In the genomic region with DNA sequence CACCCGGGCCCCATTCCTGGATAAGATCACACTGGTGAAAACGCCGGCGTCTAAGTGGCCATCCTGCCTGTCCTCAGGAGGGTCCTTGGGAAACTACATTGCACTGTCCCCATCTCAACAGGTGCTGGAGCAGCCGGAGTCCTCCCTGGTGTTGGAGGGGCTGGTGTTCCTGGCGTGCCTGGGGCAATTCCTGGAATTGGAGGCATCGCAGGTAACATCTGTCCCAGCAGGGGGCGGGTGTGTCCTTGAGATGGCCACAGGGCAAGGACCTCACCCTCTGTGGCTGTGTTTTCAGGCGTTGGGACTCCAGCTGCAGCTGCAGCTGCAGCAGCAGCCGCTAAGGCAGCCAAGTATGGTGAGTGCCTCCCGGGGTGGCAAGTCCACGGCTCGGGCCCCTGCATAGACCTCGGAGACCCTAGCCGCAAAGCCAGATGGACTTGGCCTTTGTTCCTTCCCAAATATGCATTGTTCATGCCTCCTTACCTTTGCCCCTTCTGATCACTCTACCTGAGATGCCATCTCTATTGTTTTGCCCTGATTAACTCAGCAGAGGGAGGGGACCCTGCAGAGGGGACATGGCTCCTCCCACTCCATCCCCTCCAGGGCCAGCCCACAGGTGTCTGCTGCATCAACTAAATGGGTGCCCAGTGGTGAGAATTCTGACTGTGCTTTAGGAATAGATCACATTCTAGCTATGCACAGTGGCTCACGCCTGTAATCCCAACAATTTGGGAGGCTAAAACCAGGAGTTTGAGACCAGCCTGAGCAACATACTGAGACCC, we compare ENCODE assay signal across 8 cellular contexts. TPM values are rescaled to one million over a fixed set of nuclear protein-coding genes. Genes with fewer than 3 reads are reported as not detected.
DNase-seq lines count a peak whose midpoint lies in the region; TF ChIP-seq lines count a peak whose summit lies in the region.

No MANE protein-coding gene starts in this region.

- H3K4me1 ChIP-seq in sigmoid colon: no peaks in the 10 kb centered on the region
- peaks cover 0 to 14% (median 0%) of the 10 kb centered on the region in 4 donors for H3K4me1 ChIP-seq in tibial nerve

- in situ Hi-C loops in SK-MEL-5 (cut with HindIII; ENCODE audit: low pct_unique_long_range_greater_than_20kb, low sequenced_read_pairs): no loop called here

- no peaks in the 10 kb centered on the region for H3K36me3 ChIP-seq in H7 (replicated peaks; ENCODE audit: control insufficient read depth, insufficient read depth, low read length)
- peaks cover 19 to 92% (median 60%) of the 10 kb centered on the region in 4 donors for H3K36me3 ChIP-seq in sigmoid colon
- peaks cover 0 to 100% (median 0%) of the 10 kb centered on the region in 3 donors for H3K36me3 ChIP-seq in tibial nerve

- intact Hi-C loops in sigmoid colon (cut with DNase I): no loop called here

- no peaks in the 10 kb centered on the region for H3K36me3 Mint-ChIP-seq in activated CD4-positive, alpha-beta T cell treated with anti-CD3 and anti-CD28 coated beads, Interleukin-2, amount 10 ng/mL, durations not matched to agents 7 days and 5 days (ENCODE audit: low read depth)

- H3K27me3 ChIP-seq in H7 (ENCODE audit: control insufficient read depth, insufficient read depth, low read length) (no peaks in the 10 kb centered on the region), sigmoid colon (no peaks in the 10 kb centered on the region), tibial nerve (no peaks in the 10 kb centered on the region)

- no peaks in the 10 kb centered on the region for H3K9me3 Mint-ChIP-seq in activated CD4-positive, alpha-beta T cell treated with anti-CD3 and anti-CD28 coated beads, Interleukin-2, amount 10 ng/mL, durations not matched to agents 7 days and 5 days

- WGBS in sigmoid colon, 2 donors: 27 to 63% methylated on average over 16 of the region's 16 CpGs
- WGBS in tibial nerve, 2 donors: 72 to 73% methylated on average over 10 to 11 of the region's 16 CpGs

- no peak for TF ChIP-seq EP300 in sigmoid colon (IDR thresholded peaks at IDR 0.05)
- TF ChIP-seq EP300 in tibial nerve (IDR thresholded peaks at IDR 0.05): no peak

- no peak overlapping the region for H3K27ac Mint-ChIP-seq in activated CD4-positive, alpha-beta T cell treated with anti-CD3 and anti-CD28 coated beads, Interleukin-2, amount 10 ng/mL, durations not matched to agents 7 days and 5 days

- DNase-seq in AG10803 (ENCODE audit: low read depth) (no peak), H7 (peak; percentile 90), SK-MEL-5 (ENCODE audit: low read depth, low spot score) (peak; percentile 52), islet precursor cell (peak; percentile 90), sigmoid colon (no peak), AG20443 (ENCODE audit: low spot score) (no peak), tibial nerve (ENCODE audit: low spot score in 2 of 2) (no peak)
- no peak for DNase-seq in activated CD4-positive, alpha-beta T cell treated with anti-CD3 and anti-CD28 coated beads, Interleukin-2, amount 10 ng/mL, durations not matched to agents 7 days and 5 days

- no peaks in the 10 kb centered on the region for H3K4me1 Mint-ChIP-seq in activated CD4-positive, alpha-beta T cell treated with anti-CD3 and anti-CD28 coated beads, Interleukin-2, amount 10 ng/mL, durations not matched to agents 7 days and 5 days

- H3K9me3 ChIP-seq in sigmoid colon (no peaks in the 10 kb centered on the region), tibial nerve (no peaks in the 10 kb centered on the region)

- H3K27me3 Mint-ChIP-seq in activated CD4-positive, alpha-beta T cell treated with anti-CD3 and anti-CD28 coated beads, Interleukin-2, amount 10 ng/mL, durations not matched to agents 7 days and 5 days: no peaks in the 10 kb centered on the region

- POLR2A ChIA-PET in activated CD4-positive, alpha-beta T cell treated with anti-CD3 and anti-CD28 coated beads, Interleukin-2, amount 10 ng/mL, durations not matched to agents 7 days and 5 days (lab: Charles Lee): no interaction called here

- CTCF ChIA-PET in activated CD4-positive, alpha-beta T cell treated with anti-CD3 and anti-CD28 coated beads, Interleukin-2, amount 10 ng/mL, durations not matched to agents 7 days and 5 days (lab: Charles Lee): no interaction called here

- H3K4me3 ChIP-seq in AG10803 (ENCODE audit: low read length) (no peak overlapping the region), H7 (ENCODE audit: insufficient read depth, low read depth, low read length) (no peak overlapping the region), sigmoid colon (no peak overlapping the region), tibial nerve (no peak overlapping the region)

- no peak overlapping the region for H3K4me3 Mint-ChIP-seq in activated CD4-positive, alpha-beta T cell treated with anti-CD3 and anti-CD28 coated beads, Interleukin-2, amount 10 ng/mL, durations not matched to agents 7 days and 5 days

- TF ChIP-seq POLR2A in sigmoid colon (IDR thresholded peaks at IDR 0.05) (no peak), tibial nerve (IDR thresholded peaks at IDR 0.05) (no peak)

- TF ChIP-seq CTCF in AG10803 (conservative IDR thresholded peaks at IDR 0.05; ENCODE audit: low read length): peak; percentile 38
- TF ChIP-seq CTCF in sigmoid colon (IDR thresholded peaks at IDR 0.05): no peak
- TF ChIP-seq CTCF in tibial nerve (IDR thresholded peaks at IDR 0.05): no peak

- peak overlapping the region in 1 of 4 donors; percentile 18 for H3K27ac ChIP-seq in sigmoid colon
- H3K27ac ChIP-seq in tibial nerve: no peak overlapping the region

RNA-seq across cellular contexts. Expression of gene ELN, which starts 23.8 kb away (rescaled TPM):
- total RNA-seq in H7 (2014; rRNA removed; shearing (Covaris generic)): 2.7 and 5.3 TPM in 2 replicates
- not detected in 2 replicates for total RNA-seq in SK-MEL-5 (2014; rRNA removed; shearing (Covaris generic))
- not detected in 2 replicates for polyA plus RNA-seq in SK-MEL-5 (2015; cell fraction: cytosol; rRNA removed)
- polyA plus RNA-seq in SK-MEL-5 (2015; cell fraction: nucleus; rRNA removed): 0.07 TPM in 1 of 2 replicates, not detected in the other
- total RNA-seq in sigmoid colon (100 to 1,000 TPM in 1 of 4 donors, 10 to 100 TPM in 3; 13.3 to 174 (median 36.4) TPM), tibial nerve (100 to 1,000 TPM in 2 of 4 donors, 10 to 100 TPM in 2; 46.5 to 152 (median 108) TPM)
- 10 to 100 TPM in 1 of 3 donors, 1 to 10 TPM in 2; 2.5 to 41.2 (median 6.6) TPM for polyA plus RNA-seq in sigmoid colon
- not detected for total RNA-seq in activated CD4-positive, alpha-beta T cell treated with anti-CD3 and anti-CD28 coated beads, Interleukin-2, amount 10 ng/mL, durations not matched to agents 7 days and 5 days

RNA-seq across cellular contexts. Expression of gene LIMK1, which starts 31.8 kb away (rescaled TPM):
- total RNA-seq in H7 (2014; rRNA removed; shearing (Covaris generic)): 99.4 and 108 TPM in 2 replicates
- 26.4 and 28.8 TPM in 2 replicates for total RNA-seq in SK-MEL-5 (2014; rRNA removed; shearing (Covaris generic))
- 65.9 and 84.5 TPM in 2 replicates for polyA plus RNA-seq in SK-MEL-5 (2015; cell fraction: cytosol; rRNA removed)
- 24.6 and 35.7 TPM in 2 replicates for polyA plus RNA-seq in SK-MEL-5 (2015; cell fraction: nucleus; rRNA removed)
- total RNA-seq in sigmoid colon (10 to 100 TPM in 1 of 4 donors, 1 to 10 TPM in 3; 4.6 to 15.0 (median 6.5) TPM), tibial nerve (10 to 100 TPM; 14.4 to 30.3 (median 17.0) TPM)
- 10 to 100 TPM in 1 of 3 donors, 1 to 10 TPM in 2; 9.6 to 16.3 (median 9.7) TPM for polyA plus RNA-seq in sigmoid colon
- 10 to 100 TPM; 16.0 to 16.2 TPM for total RNA-seq in activated CD4-positive, alpha-beta T cell treated with anti-CD3 and anti-CD28 coated beads, Interleukin-2, amount 10 ng/mL, durations not matched to agents 7 days and 5 days

Comparison
In these comparisons a context has a peak if more than half of its experiments do, and no peak if none do; other contexts are left out.
1. DNase-seq: peak in H7 (single experiment), SK-MEL-5 (single experiment) and islet precursor cell (single experiment); none in AG10803 (single experiment), sigmoid colon (single experiment), AG20443 (single experiment), activated CD4-positive, alpha-beta T cell treated with anti-CD3 and anti-CD28 coated beads, Interleukin-2, amount 10 ng/mL, durations not matched to agents 7 days and 5 days (single experiment) and tibial nerve (0 of 2).